8 cellular contexts compared by ENCODE assay signal in the genomic region with DNA sequence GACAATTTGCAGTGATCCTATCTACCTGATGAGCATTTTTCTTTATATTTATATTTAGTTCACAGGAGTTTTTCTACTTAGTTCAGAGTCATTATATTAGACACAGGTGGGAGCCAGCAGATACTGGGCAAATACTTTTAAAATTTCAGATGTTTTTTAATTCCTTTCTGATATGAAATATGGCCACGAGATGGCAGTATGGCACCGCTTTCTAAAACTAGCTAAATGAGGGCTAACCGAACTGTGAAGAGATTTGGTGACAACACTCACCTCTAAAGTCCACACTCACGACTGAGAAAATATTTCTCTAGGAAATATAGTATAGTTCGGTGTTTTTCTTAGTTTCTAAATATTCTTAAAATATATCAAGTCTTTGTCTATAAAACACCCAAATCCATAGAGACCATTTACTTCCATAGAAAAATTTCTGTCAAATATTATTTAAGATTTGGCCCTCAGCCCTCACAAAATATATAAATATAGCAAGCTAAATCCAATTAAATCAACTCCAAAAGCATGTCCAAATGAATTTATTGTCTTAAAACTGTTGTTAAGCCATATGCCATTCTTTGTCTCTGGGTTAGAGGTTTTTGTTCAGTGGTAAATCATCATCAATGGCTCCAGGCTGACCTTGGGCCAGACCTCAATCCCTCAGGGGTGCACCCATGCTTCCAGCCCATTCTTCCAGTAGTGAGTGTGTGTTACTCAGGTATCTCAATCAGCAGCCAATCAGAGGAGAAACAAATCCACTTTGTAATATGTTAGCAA.
DNase-seq lines count a peak whose midpoint lies in the region; ATAC-seq and FAIRE-seq lines count a peak whose summit lies in the region.

No MANE protein-coding gene starts in this region.

- peak; percentile 56 for DNase-seq in ACHN
- peak; percentile 20 for DNase-seq in GM19240 (ENCODE audit: insufficient read length, low spot score)
- peak; percentile 8 for DNase-seq in NCI-H226
- peak; percentile 55 to 79 for DNase-seq in activated CD4-positive, alpha-beta T cell treated with anti-CD3 and anti-CD28 coated beads for 4 hours
- DNase-seq in memory B cell (ENCODE audit: low spot score in 2 of 2), result peak; percentile 61 to 67
- DNase-seq in stimulated activated CD8-positive, alpha-beta memory T cell treated with anti-CD3 and anti-CD28 coated beads, Interleukin-2, amount 100 ng/mL, for 48 hours (ENCODE audit: low read depth in 2 of 2), result peak; percentile 17 to 34

- no peak overlapping the region for H3K27ac Mint-ChIP-seq in memory B cell

- peak; percentile 66 for FAIRE-seq in colon (lab: Jason Lieb, UNC)

- no peaks in the 10 kb centered on the region for H3K27me3 Mint-ChIP-seq in memory B cell

- no peaks in the 10 kb centered on the region for H3K4me1 Mint-ChIP-seq in memory B cell

- H3K4me3 Mint-ChIP-seq in memory B cell, result no peak overlapping the region

- peaks cover 28% of the 10 kb centered on the region for H3K36me3 Mint-ChIP-seq in memory B cell

- in situ Hi-C loops in ACHN (cut with HindIII; ENCODE audit: low pct_ligation_motif_present, low pct_unique_long_range_greater_than_20kb, low sequenced_read_pairs), result no loop called here

- ATAC-seq in memory B cell (ENCODE audit: low read depth) (peak; percentile 52), HG02759 (IDR thresholded peaks at IDR 0.05; ENCODE audit: unreplicated experiment) (no peak)

- H3K9me3 Mint-ChIP-seq in memory B cell, result no peaks in the 10 kb centered on the region

Comparison
In these comparisons a context has a peak if more than half of its experiments do, and no peak if none do; other contexts are left out.
1. DNase-seq: peak in every context shown above with its lines; median percentile 67 in activated CD4-positive, alpha-beta T cell treated with anti-CD3 and anti-CD28 coated beads for 4 hours; 64 in memory B cell; 56 in ACHN; 26 in stimulated activated CD8-positive, alpha-beta memory T cell treated with anti-CD3 and anti-CD28 coated beads, Interleukin-2, amount 100 ng/mL, for 48 hours; 20 in GM19240; 8 in NCI-H226.